Comparison of ENCODE assay signal across 8 cellular contexts in genomic region chr13:42110410-42111155, GRCh38.
DNase-seq lines count a peak whose midpoint lies in the region; ATAC-seq, FAIRE-seq and TF ChIP-seq lines count a peak whose summit lies in the region.

No MANE protein-coding gene starts in this region.

- no peaks in the 10 kb centered on the region for H3K27me3 Mint-ChIP-seq in activated CD8-positive, alpha-beta T cell treated with anti-CD3 and anti-CD28 coated beads, Interleukin-2, amount 10 ng/mL, durations not matched to agents 7 days and 5 days (ENCODE audit: low read depth)

- H3K36me3 Mint-ChIP-seq in activated CD8-positive, alpha-beta T cell treated with anti-CD3 and anti-CD28 coated beads, Interleukin-2, amount 10 ng/mL, durations not matched to agents 7 days and 5 days (ENCODE audit: low read depth): no peaks in the 10 kb centered on the region

- H3K9me3 Mint-ChIP-seq in activated CD8-positive, alpha-beta T cell treated with anti-CD3 and anti-CD28 coated beads, Interleukin-2, amount 10 ng/mL, durations not matched to agents 7 days and 5 days (ENCODE audit: insufficient read depth): no peaks in the 10 kb centered on the region

- H3K4me3 Mint-ChIP-seq in activated CD8-positive, alpha-beta T cell treated with anti-CD3 and anti-CD28 coated beads, Interleukin-2, amount 10 ng/mL, durations not matched to agents 7 days and 5 days: no peak overlapping the region

- ATAC-seq in activated CD8-positive, alpha-beta T cell treated with anti-CD3 and anti-CD28 coated beads, Interleukin-2, amount 10 ng/mL, durations not matched to agents 7 days and 5 days: peak; percentile 58
- ATAC-seq in GM21619 (IDR thresholded peaks at IDR 0.05; ENCODE audit: unreplicated experiment): no peak

- peak; percentile 67 for TF ChIP-seq CTCF in D721Med (IDR thresholded peaks at IDR 0.05; ENCODE audit: insufficient read depth, missing control alignments)

- H3K27ac Mint-ChIP-seq in activated CD8-positive, alpha-beta T cell treated with anti-CD3 and anti-CD28 coated beads, Interleukin-2, amount 10 ng/mL, durations not matched to agents 7 days and 5 days: no peak overlapping the region

- DNase-seq in D721Med (ENCODE audit: insufficient read length, low spot score): no peak
- peak; percentile 80 for DNase-seq in HCEC 1CT
- DNase-seq in NCI-H460 (ENCODE audit: extremely low read depth, low read depth): peak; percentile 58
- peak; percentile 59 for DNase-seq in activated CD8-positive, alpha-beta T cell treated with anti-CD3 and anti-CD28 coated beads, Interleukin-2, amount 10 ng/mL, durations not matched to agents 7 days and 5 days
- peak; percentile 41 for DNase-seq in germinal center (ENCODE audit: low spot score)
- DNase-seq in pulmonary artery endothelial cell (ENCODE audit: low read depth, low spot score): peak; percentile 10
- no peak for DNase-seq in ecto neural progenitor cell (ENCODE audit: low spot score)

- POLR2A ChIA-PET in activated CD8-positive, alpha-beta T cell treated with anti-CD3 and anti-CD28 coated beads, Interleukin-2, amount 10 ng/mL, durations not matched to agents 7 days and 5 days (lab: Charles Lee): no interaction called here

- FAIRE-seq in D721Med (lab: Jason Lieb, UNC): peak; percentile 83

- CTCF ChIA-PET in activated CD8-positive, alpha-beta T cell treated with anti-CD3 and anti-CD28 coated beads, Interleukin-2, amount 10 ng/mL, durations not matched to agents 7 days and 5 days (lab: Charles Lee): interaction anchor here (0.7 to 5.2 kb wide), 9 partner anchors 9 to 460 kb away, joined by 3 to 52 read pairs (median 3); no protein-coding TSS in a partner anchor

- peaks cover 4% of the 10 kb centered on the region for H3K4me1 Mint-ChIP-seq in activated CD8-positive, alpha-beta T cell treated with anti-CD3 and anti-CD28 coated beads, Interleukin-2, amount 10 ng/mL, durations not matched to agents 7 days and 5 days (ENCODE audit: low read depth)

Comparison
In these comparisons a context has a peak if more than half of its experiments do, and no peak if none do; other contexts are left out.
1. DNase-seq: peak in HCEC 1CT (single experiment), NCI-H460 (single experiment), activated CD8-positive, alpha-beta T cell treated with anti-CD3 and anti-CD28 coated beads, Interleukin-2, amount 10 ng/mL, durations not matched to agents 7 days and 5 days (single experiment), germinal center (single experiment) and pulmonary artery endothelial cell (single experiment); none in D721Med (single experiment) and ecto neural progenitor cell (single experiment).